In the genomic region with DNA sequence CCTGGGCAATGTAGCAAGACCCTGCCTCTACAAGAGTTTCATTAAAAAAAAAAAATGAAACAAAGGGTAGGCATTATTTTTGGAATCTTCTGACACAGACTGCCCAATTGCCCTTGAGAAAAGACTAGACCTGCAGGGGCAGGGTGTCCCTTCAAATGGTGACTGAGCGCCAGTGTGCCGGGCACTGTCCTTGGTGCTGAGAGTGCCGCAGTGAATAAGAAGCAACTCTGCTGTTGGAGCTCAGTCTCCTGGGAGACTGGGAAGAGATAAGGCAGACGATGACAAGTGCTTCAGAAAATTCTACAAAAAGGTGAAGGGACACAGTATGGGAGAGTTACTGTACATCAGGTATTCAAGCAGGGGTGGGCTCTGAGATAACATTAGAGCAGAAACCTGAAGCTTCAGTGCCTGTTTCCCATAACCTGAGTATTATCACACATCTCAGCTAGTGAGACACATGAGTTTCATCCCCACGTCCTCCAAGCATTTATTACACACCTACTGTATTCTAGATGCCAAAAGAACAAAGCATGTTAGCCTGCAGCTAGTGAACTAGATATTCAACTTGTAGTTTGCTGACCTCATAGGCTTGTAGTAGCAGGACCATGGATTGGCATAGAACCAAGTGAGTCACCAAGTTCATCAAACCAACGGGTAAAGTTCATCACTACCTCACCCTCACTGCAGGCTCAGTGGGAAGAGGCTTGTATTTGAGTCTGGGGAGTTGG, we compare ENCODE assay signal across 10 cellular contexts. TPM values are rescaled to one million over a fixed set of nuclear protein-coding genes. Genes with fewer than 3 reads are reported as not detected.
A peak's percentile ranks its signal among the peaks of the same experiment; 100 is the strongest.
DNase-seq lines count a peak whose midpoint lies in the region; ATAC-seq, FAIRE-seq and TF ChIP-seq lines count a peak whose summit lies in the region.
"Had no signal": no experiment of that assay in that cellular context is flagged by ENCODE, and none has a peak within 500 bp of the region (broad histone marks: within the 10 kb centered on the region; RNA-seq: fewer than 3 reads in every experiment).

No MANE protein-coding gene starts in this region.

- H3K27me3 Mint-ChIP-seq in activated CD8-positive, alpha-beta T cell treated with anti-CD3 and anti-CD28 coated beads for 36 hours = peaks cover 8% of the 10 kb centered on the region

- no peaks in the 10 kb centered on the region for H3K9me1 ChIP-seq in keratinocyte (ENCODE audit: control insufficient read depth, extremely low read depth, insufficient read depth, low read length)

- FAIRE-seq in keratinocyte (lab: Jason Lieb, UNC) = peak; percentile 99

- no peaks in the 10 kb centered on the region for H3K79me2 ChIP-seq in keratinocyte (ENCODE audit: control insufficient read depth, insufficient read depth, low read length)

- H4K20me1 ChIP-seq in keratinocyte (ENCODE audit: control insufficient read depth, extremely low read depth, insufficient read depth, low read length) = peaks cover 6% of the 10 kb centered on the region

- H3K36me3 Mint-ChIP-seq in activated CD8-positive, alpha-beta T cell treated with anti-CD3 and anti-CD28 coated beads for 36 hours (ENCODE audit: low read depth) = no peaks in the 10 kb centered on the region

- no peak overlapping the region for H2AFZ ChIP-seq in keratinocyte (ENCODE audit: control insufficient read depth, low read length)

- DNase-seq in DMS53 treated with DMSO at 0.1 percent for 48 hours (lab: John Stamatoyannopoulos, UW; ENCODE audit: unreplicated experiment) (peak; percentile 85), HUDEP-2 (lab: John Stamatoyannopoulos, UW; ENCODE audit: unreplicated experiment in 76 of 76) (peak in 47 of 76 experiments; percentile 5 to 64 (median 23)), keratinocyte (ENCODE audit: low read depth, low spot score) (peak; percentile 87), activated gamma-delta T cell treated with Interleukin-2 at 50 U/mL for 16 hours (no peak)
- peak; percentile 59 for DNase-seq in activated CD8-positive, alpha-beta T cell treated with anti-CD3 and anti-CD28 coated beads for 36 hours
- DNase-seq in activated naive CD4-positive, alpha-beta T cell (lab: John Stamatoyannopoulos, UW) = no peak

- no peaks in the 10 kb centered on the region for H3K9me3 Mint-ChIP-seq in activated CD8-positive, alpha-beta T cell treated with anti-CD3 and anti-CD28 coated beads for 36 hours

- no peak overlapping the region for H3K9ac ChIP-seq in keratinocyte (ENCODE audit: control insufficient read depth, extremely low read depth, insufficient read depth, low read length)

- peaks cover 13% of the 10 kb centered on the region for H3K4me1 ChIP-seq in keratinocyte (ENCODE audit: control insufficient read depth, extremely low read depth, insufficient read depth, low read length)
- H3K4me1 ChIP-seq: ascending aorta had no signal

- no peak overlapping the region for H3K27ac Mint-ChIP-seq in activated CD8-positive, alpha-beta T cell treated with anti-CD3 and anti-CD28 coated beads for 36 hours

- H3K4me1 Mint-ChIP-seq in activated CD8-positive, alpha-beta T cell treated with anti-CD3 and anti-CD28 coated beads for 36 hours (ENCODE audit: low read depth) = no peaks in the 10 kb centered on the region

- no peaks in the 10 kb centered on the region for H3K36me3 ChIP-seq in keratinocyte (ENCODE audit: control insufficient read depth in 2 of 2, extremely low read depth in 1 of 2, insufficient read depth in 2 of 2, low read length in 2 of 2)
- H3K36me3 ChIP-seq: ascending aorta, ovary had no signal

- ATAC-seq in activated CD8-positive, alpha-beta T cell treated with anti-CD3 and anti-CD28 coated beads for 36 hours = no peak
- ATAC-seq in GM21423 (IDR thresholded peaks at IDR 0.05; ENCODE audit: unreplicated experiment) = no peak
- ATAC-seq in GM21576 (IDR thresholded peaks at IDR 0.05; ENCODE audit: unreplicated experiment) = no peak

- no peak overlapping the region for H3K27ac ChIP-seq in keratinocyte (ENCODE audit: control insufficient read depth, insufficient read depth, low read length)
- H3K27ac ChIP-seq: ascending aorta, ovary had no signal

- TF ChIP-seq CTCF in activated CD8-positive, alpha-beta T cell treated with anti-CD3 and anti-CD28 coated beads for 36 hours (IDR thresholded peaks at IDR 0.05) = no peak
- no peak for TF ChIP-seq CTCF in keratinocyte (optimal IDR thresholded peaks at IDR 0.05 in 1 of 3, IDR thresholded peaks at IDR 0.05 in 1 of 3, conservative IDR thresholded peaks at IDR 0.05 in 1 of 3; ENCODE audit: extremely low read depth in 1 of 3, insufficient read depth in 2 of 3, low read length in 3 of 3)

- H3K9me3 ChIP-seq in keratinocyte (ENCODE audit: control insufficient read depth, low read depth, low read length) = no peaks in the 10 kb centered on the region
- H3K9me3 ChIP-seq: ascending aorta, ovary had no signal

- dilution Hi-C loops in keratinocyte (cut with MboI; ENCODE audit: extremely low pct_ligation_motif_present, low sequenced_read_pairs) = no loop called here

- H3K4me2 ChIP-seq in keratinocyte (ENCODE audit: control insufficient read depth, extremely low read depth, insufficient read depth, low read depth, low read length) = peak overlapping the region; percentile 20

- CTCF ChIA-PET in activated CD8-positive, alpha-beta T cell treated with anti-CD3 and anti-CD28 coated beads for 36 hours (lab: Charles Lee) = interaction anchor here (0.7 to 2.2 kb wide), 6 partner anchors 15 to 270 kb away, joined by 3 to 8 read pairs (median 4); no protein-coding TSS in a partner anchor

- no peak overlapping the region for H3K4me3 Mint-ChIP-seq in activated CD8-positive, alpha-beta T cell treated with anti-CD3 and anti-CD28 coated beads for 36 hours

- no peak overlapping the region for H3K4me3 ChIP-seq in keratinocyte (ENCODE audit: control insufficient read depth in 2 of 3, extremely low read depth in 1 of 3, insufficient read depth in 2 of 3, low read depth in 1 of 3, low read length in 3 of 3)
- H3K4me3 ChIP-seq: ascending aorta, ovary had no signal

- intact Hi-C loops in activated CD8-positive, alpha-beta T cell treated with anti-CD3 and anti-CD28 coated beads for 36 hours (cut with micrococcal nuclease) = no loop called here

- POLR2A ChIA-PET in activated CD8-positive, alpha-beta T cell treated with anti-CD3 and anti-CD28 coated beads for 36 hours (lab: Charles Lee) = interaction anchor here (0.6 to 1.2 kb wide), 2 partner anchors 19 to 929 kb away, joined by 3 to 5 read pairs; a partner anchor contains a TSS

- H3K27me3 ChIP-seq in keratinocyte (ENCODE audit: control insufficient read depth, extremely low read depth, insufficient read depth, low read length) = no peaks in the 10 kb centered on the region
- H3K27me3 ChIP-seq: ascending aorta, ovary had no signal

RNA-seq across cellular contexts. Expression of a gene that starts 18.4 kb away (rescaled TPM):
- total RNA-seq in activated CD8-positive, alpha-beta T cell treated with anti-CD3 and anti-CD28 coated beads for 36 hours = 1,000 to 10,000 TPM; 1,493 to 1,569 TPM
- 1,640 to 2,447 TPM (median 1,913 TPM) in 3 replicates for polyA plus RNA-seq in keratinocyte
- 990 TPM for polyA plus RNA-seq in keratinocyte (2011; ENCODE audit: low read depth)
- polyA plus RNA-seq in keratinocyte (2011; cell fraction: cytosol; rRNA removed) = 2,661 and 2,845 TPM in 2 replicates
- 618 and 843 TPM in 2 replicates for polyA plus RNA-seq in keratinocyte (2011; cell fraction: nucleus; rRNA removed)
- 2,405 and 3,359 TPM in 2 replicates for polyA plus RNA-seq in keratinocyte (2012; ENCODE audit: low replicate concordance)
- 477 to 652 TPM (median 620 TPM) in 3 replicates for polyA minus RNA-seq in keratinocyte
- polyA minus RNA-seq in keratinocyte (2011; cell fraction: cytosol; rRNA and poly(A)+ RNA removed) = 678 TPM
- 138 and 247 TPM in 2 replicates for polyA minus RNA-seq in keratinocyte (2011; cell fraction: nucleus; rRNA and poly(A)+ RNA removed)

Comparison
In these comparisons a context has a peak if more than half of its experiments do, and no peak if none do; other contexts are left out.
1. DNase-seq: peak in DMS53 treated with DMSO at 0.1 percent for 48 hours (single experiment), HUDEP-2 (47 of 76), activated CD8-positive, alpha-beta T cell treated with anti-CD3 and anti-CD28 coated beads for 36 hours (single experiment) and keratinocyte (single experiment); none in activated naive CD4-positive, alpha-beta T cell (0 of 4) and activated gamma-delta T cell treated with Interleukin-2 at 50 U/mL for 16 hours (single experiment).